In genomic region chr6:151068761-151069312, GRCh38 we compare ENCODE assay signal across 12 cellular contexts.
DNase-seq lines count a peak whose midpoint lies in the region; ATAC-seq and TF ChIP-seq lines count a peak whose summit lies in the region.
"Had no signal": no experiment of that assay in that cellular context is flagged by ENCODE, and none has a peak within 500 bp of the region (broad histone marks: within the 10 kb centered on the region; RNA-seq: fewer than 3 reads in every experiment).

No MANE protein-coding gene starts in this region.

- intact Hi-C loops in OCI-LY7 (cut with micrococcal nuclease; ENCODE audit: unreplicated experiment) (no loop called here), esophagus squamous epithelium (cut with DNase I) (no loop called here)

- H3K4me2 ChIP-seq in OCI-LY7 (ENCODE audit: low read length) (no peak overlapping the region), parathyroid adenoma (ENCODE audit: low read length) (no peak overlapping the region)

- DNase-seq in AG04450 (ENCODE audit: low read depth, low spot score) (no peak), OCI-LY7 (ENCODE audit: low spot score) (no peak), esophagus squamous epithelium (lab: John Stamatoyannopoulos, UW) (no peak), dedifferentiated amniotic fluid mesenchymal stem cell (ENCODE audit: extremely low spot score) (no peak)
- DNase-seq in stimulated activated CD4-positive, alpha-beta T cell treated with anti-CD3 and anti-CD28 coated beads, Interleukin-4, amount 100 ng/mL, for 4 hours, result no peak
- DNase-seq: activated naive CD4-positive, alpha-beta T cell treated with Interleukin-2 at 50 U/mL for 16 hours; CD4-positive, CD25-positive, alpha-beta regulatory T cell; NCI-H1436 treated with DMSO at 0.1 percent for 48 hours had no signal

- no peaks in the 10 kb centered on the region for H3K27me3 ChIP-seq in AG04450 (ENCODE audit: control insufficient read depth, insufficient read depth, low read length)
- no peaks in the 10 kb centered on the region for H3K27me3 ChIP-seq in esophagus squamous epithelium
- H3K27me3 ChIP-seq in parathyroid adenoma (ENCODE audit: control insufficient read depth, insufficient read depth, low read length), result no peaks in the 10 kb centered on the region

- BruUV-seq in OCI-LY7 (replicated peaks; lab: Mats Ljungman, UMichigan), result TSS peak; percentile 35

- WGBS in esophagus squamous epithelium, 2 donors, result 66 to 67% methylated on average over 6 of the region's 6 CpGs

- CTCF ChIA-PET in AG04450 (lab: Charles Lee), result interaction anchor here (3.0 to 4.1 kb wide), 2 partner anchors 54 to 256 kb away, joined by 16 to 22 read pairs; no protein-coding TSS in a partner anchor
- CTCF ChIA-PET in OCI-LY7 (lab: Charles Lee; ENCODE audit: unreplicated experiment), result no interaction called here

- H3K79me2 ChIP-seq in OCI-LY7 (ENCODE audit: insufficient read depth, low read depth, low read length) (no peaks in the 10 kb centered on the region), parathyroid adenoma (no peaks in the 10 kb centered on the region)

- no peak overlapping the region for H3K9ac ChIP-seq in parathyroid adenoma

- no peak overlapping the region for H2AFZ ChIP-seq in OCI-LY7 (ENCODE audit: low read length)
- H2AFZ ChIP-seq in parathyroid adenoma, result no peak overlapping the region

- no peaks in the 10 kb centered on the region for H3K9me2 ChIP-seq in OCI-LY7 (ENCODE audit: insufficient read depth, low read length)

- no peak overlapping the region for H3K4me3 ChIP-seq in AG04450 (ENCODE audit: low read depth, low read length)
- H3K4me3 ChIP-seq in OCI-LY7 (ENCODE audit: low read depth, low read length, poor library complexity, severe bottlenecking), result no peak overlapping the region
- H3K4me3 ChIP-seq in esophagus squamous epithelium, result no peak overlapping the region
- H3K4me3 ChIP-seq in parathyroid adenoma (ENCODE audit: low read depth, low read length), result no peak overlapping the region

- TF ChIP-seq CTCF in AG04450 (IDR thresholded peaks at IDR 0.05; ENCODE audit: low read depth, low read length) (no peak), OCI-LY7 (conservative IDR thresholded peaks at IDR 0.05; ENCODE audit: low read length) (no peak), esophagus squamous epithelium (IDR thresholded peaks at IDR 0.05) (no peak), parathyroid adenoma (IDR thresholded peaks at IDR 0.05) (no peak)

- H3K27ac ChIP-seq in AG04450 (ENCODE audit: low read depth, low read length), result peak overlapping the region; percentile 94
- H3K27ac ChIP-seq in OCI-LY7 (ENCODE audit: low read depth, low read length, poor library complexity, severe bottlenecking), result no peak overlapping the region
- H3K27ac ChIP-seq in esophagus squamous epithelium, result peak overlapping the region; percentile 60 to 92 (median 82)
- peak overlapping the region; percentile 58 for H3K27ac ChIP-seq in parathyroid adenoma

- no peaks in the 10 kb centered on the region for H4K20me1 ChIP-seq in OCI-LY7 (ENCODE audit: insufficient read depth, low read length)

- POLR2A ChIA-PET in AG04450 (lab: Yijun Ruan, JAX) (interaction anchor here (0.6 to 1.3 kb wide), 3 partner anchors 11 to 249 kb away, joined by 3 to 5 read pairs (median 3); no protein-coding TSS in a partner anchor), OCI-LY7 (lab: Charles Lee) (interaction anchor here (0.6 to 1.4 kb wide), 5 partner anchors 9 to 489 kb away, joined by 3 to 7 read pairs (median 4); no protein-coding TSS in a partner anchor)

- no peaks in the 10 kb centered on the region for H3K9me3 ChIP-seq in AG04450 (ENCODE audit: control insufficient read depth, insufficient read depth, low read length)
- peaks cover 1% of the 10 kb centered on the region; the same call in 1 of the 2 replicates for H3K9me3 ChIP-seq in OCI-LY7 (ENCODE audit: low read length)
- no peaks in the 10 kb centered on the region for H3K9me3 ChIP-seq in esophagus squamous epithelium
- no peaks in the 10 kb centered on the region for H3K9me3 ChIP-seq in parathyroid adenoma (ENCODE audit: control insufficient read depth, low read length)

- TF ChIP-seq POLR2A in esophagus squamous epithelium (IDR thresholded peaks at IDR 0.05), result no peak

- peaks cover 14% of the 10 kb centered on the region for H3K4me1 ChIP-seq in OCI-LY7 (ENCODE audit: insufficient read depth, low read length, poor library complexity, severe bottlenecking)
- H3K4me1 ChIP-seq in esophagus squamous epithelium, result peaks cover 0 to 44% (median 17%) of the 10 kb centered on the region in 3 donors
- H3K4me1 ChIP-seq in parathyroid adenoma, result peaks cover 14% of the 10 kb centered on the region

- ATAC-seq in HG03457 (IDR thresholded peaks at IDR 0.05; ENCODE audit: unreplicated experiment) (no peak), HG02870 (IDR thresholded peaks at IDR 0.05; ENCODE audit: unreplicated experiment) (no peak)
- ATAC-seq: WTC11 had no signal

- H3K36me3 ChIP-seq in OCI-LY7 (ENCODE audit: insufficient read depth, low read length), result peaks cover 79% of the 10 kb centered on the region
- H3K36me3 ChIP-seq in esophagus squamous epithelium, result no peaks in the 10 kb centered on the region
- no peaks in the 10 kb centered on the region for H3K36me3 ChIP-seq in parathyroid adenoma (ENCODE audit: control insufficient read depth, insufficient read depth, low read length)
